In the genomic region with DNA sequence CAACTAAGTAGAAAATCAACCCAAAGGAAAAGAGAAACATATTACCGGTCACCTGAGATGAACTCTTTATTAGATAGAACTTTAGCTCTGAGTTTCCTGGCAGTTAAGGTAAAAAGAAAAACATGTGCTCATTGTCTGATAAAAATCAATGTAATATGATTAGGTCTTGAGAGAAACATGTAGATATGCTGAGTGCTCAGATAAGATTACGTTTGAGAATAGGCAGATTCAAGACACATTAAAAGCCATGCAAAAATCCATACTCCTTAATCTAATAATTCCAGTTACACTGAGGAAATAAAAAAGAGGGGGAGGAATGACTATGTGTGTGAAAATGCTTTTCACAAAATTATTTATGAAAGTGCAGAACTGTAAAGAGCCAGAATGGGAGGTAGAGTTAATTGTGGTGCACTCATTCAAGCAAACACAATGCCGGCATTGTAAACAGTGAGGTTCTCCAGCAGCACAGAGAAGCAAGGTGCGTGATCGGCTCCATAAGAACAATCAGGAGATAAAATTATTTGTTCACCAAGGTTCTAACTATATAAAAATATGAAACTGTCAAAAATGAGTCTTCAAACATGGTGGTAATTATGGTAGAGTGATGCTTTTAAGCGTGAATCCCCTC, we compare ENCODE assay signal across 24 cellular contexts.
DNase-seq lines count a peak whose midpoint lies in the region; ATAC-seq and TF ChIP-seq lines count a peak whose summit lies in the region.
"Had no signal": no experiment of that assay in that cellular context is flagged by ENCODE, and none has a peak within 500 bp of the region (broad histone marks: within the 10 kb centered on the region; RNA-seq: fewer than 3 reads in every experiment).

No MANE protein-coding gene starts in this region.

- H3K27me3 Mint-ChIP-seq in HFFc6 (ENCODE audit: insufficient read depth) = peaks cover 4% of the 10 kb centered on the region
- H3K27me3 Mint-ChIP-seq in activated CD4-positive, alpha-beta T cell treated with anti-CD3 and anti-CD28 coated beads, Interleukin-2, amount 10 ng/mL, durations not matched to agents 24 days and 14 days = no peaks in the 10 kb centered on the region
- H3K27me3 Mint-ChIP-seq: effector memory CD8-positive, alpha-beta T cell had no signal

- H3K27ac Mint-ChIP-seq in HFFc6 = peak overlapping the region; percentile 24; the same call in 1 of the 2 replicates
- no peak overlapping the region for H3K27ac Mint-ChIP-seq in activated CD4-positive, alpha-beta T cell treated with anti-CD3 and anti-CD28 coated beads, Interleukin-2, amount 10 ng/mL, durations not matched to agents 24 days and 14 days
- H3K27ac Mint-ChIP-seq: activated CD8-positive, alpha-beta T cell treated with anti-CD3 and anti-CD28 coated beads, Interleukin-2, amount 10 ng/mL, durations not matched to agents 7 days and 5 days; activated naive CD4-positive, alpha-beta T cell treated with anti-CD3 and anti-CD28 coated beads for 36 hours; effector memory CD8-positive, alpha-beta T cell had no signal

- no peak for TF ChIP-seq CTCF in HFFc6 (IDR thresholded peaks at IDR 0.05)

- no peaks in the 10 kb centered on the region for H3K9me3 Mint-ChIP-seq in HFFc6
- peaks cover 20% of the 10 kb centered on the region for H3K9me3 Mint-ChIP-seq in activated CD4-positive, alpha-beta T cell treated with anti-CD3 and anti-CD28 coated beads, Interleukin-2, amount 10 ng/mL, durations not matched to agents 24 days and 14 days
- H3K9me3 Mint-ChIP-seq: activated naive CD4-positive, alpha-beta T cell treated with anti-CD3 and anti-CD28 coated beads for 36 hours; effector memory CD8-positive, alpha-beta T cell had no signal

- peaks cover 60% of the 10 kb centered on the region for H3K36me3 Mint-ChIP-seq in HFFc6 (ENCODE audit: low read depth)
- peaks cover 3% of the 10 kb centered on the region for H3K36me3 Mint-ChIP-seq in activated CD4-positive, alpha-beta T cell treated with anti-CD3 and anti-CD28 coated beads, Interleukin-2, amount 10 ng/mL, durations not matched to agents 24 days and 14 days (ENCODE audit: low read depth)

- ATAC-seq in SK-N-SH treated with all-trans-retinoic acid at 6 μM for 48 hours (peak; percentile 45), HG03095 (IDR thresholded peaks at IDR 0.05; ENCODE audit: unreplicated experiment) (no peak)
- ATAC-seq: activated CD8-positive, alpha-beta T cell treated with anti-CD3 and anti-CD28 coated beads, Interleukin-2, amount 10 ng/mL, durations not matched to agents 7 days and 5 days; effector memory CD8-positive, alpha-beta T cell; HCT116; left lobe of liver; pancreas; PC-3 had no signal

- peak; percentile 32 for DNase-seq in DMS153 (lab: John Stamatoyannopoulos, UW)
- no peak for DNase-seq in HFFc6
- DNase-seq in NCI-H526 (lab: John Stamatoyannopoulos, UW) = peak; percentile 19 to 42
- DNase-seq in dedifferentiated amniotic fluid mesenchymal stem cell (ENCODE audit: extremely low spot score) = no peak
- no peak for DNase-seq in activated CD4-positive, alpha-beta T cell treated with anti-CD3 and anti-CD28 coated beads, Interleukin-2, amount 10 ng/mL, durations not matched to agents 24 days and 14 days
- no peak for DNase-seq in midbrain (lab: John Stamatoyannopoulos, UW)
- DNase-seq: activated CD8-positive, alpha-beta T cell treated with anti-CD3 and anti-CD28 coated beads, Interleukin-2, amount 10 ng/mL, durations not matched to agents 7 days and 5 days; activated naive CD4-positive, alpha-beta T cell treated with anti-CD3 and anti-CD28 coated beads for 36 hours; caudate nucleus; COR-L47; DMS79 treated with DMSO at 0.1 percent for 48 hours; effector memory CD8-positive, alpha-beta T cell; erythroblast; GF-D8; NK-92 treated with Interleukin-12 subunit alpha and Interleukin-12 subunit beta, amount 100 ng/mL, for 24 hours; pancreas; PC-3; stimulated activated naive CD4-positive, alpha-beta T cell; SW 1271; upper lobe of left lung had no signal

- H3K4me1 Mint-ChIP-seq in HFFc6 (ENCODE audit: low read depth) = peaks cover 76% of the 10 kb centered on the region
- H3K4me1 Mint-ChIP-seq in activated CD4-positive, alpha-beta T cell treated with anti-CD3 and anti-CD28 coated beads, Interleukin-2, amount 10 ng/mL, durations not matched to agents 24 days and 14 days = peaks cover 5% of the 10 kb centered on the region

- no peak overlapping the region for H3K4me3 Mint-ChIP-seq in HFFc6
- no peak overlapping the region for H3K4me3 Mint-ChIP-seq in activated CD4-positive, alpha-beta T cell treated with anti-CD3 and anti-CD28 coated beads, Interleukin-2, amount 10 ng/mL, durations not matched to agents 24 days and 14 days
- H3K4me3 Mint-ChIP-seq: activated CD8-positive, alpha-beta T cell treated with anti-CD3 and anti-CD28 coated beads, Interleukin-2, amount 10 ng/mL, durations not matched to agents 7 days and 5 days; activated naive CD4-positive, alpha-beta T cell treated with anti-CD3 and anti-CD28 coated beads for 36 hours; effector memory CD8-positive, alpha-beta T cell had no signal

- intact Hi-C loops in activated CD4-positive, alpha-beta T cell treated with anti-CD3 and anti-CD28 coated beads, Interleukin-2, amount 10 ng/mL, durations not matched to agents 24 days and 14 days (cut with micrococcal nuclease) = no loop called here

TF ChIP-seq in SK-N-SH treated with all-trans-retinoic acid at 6 μM for 48 hours, 23 proteins besides CTCF, POLR2A, EP300 and RAD21 (continues in another document):
- TF ChIP-seq, protein P1, sequence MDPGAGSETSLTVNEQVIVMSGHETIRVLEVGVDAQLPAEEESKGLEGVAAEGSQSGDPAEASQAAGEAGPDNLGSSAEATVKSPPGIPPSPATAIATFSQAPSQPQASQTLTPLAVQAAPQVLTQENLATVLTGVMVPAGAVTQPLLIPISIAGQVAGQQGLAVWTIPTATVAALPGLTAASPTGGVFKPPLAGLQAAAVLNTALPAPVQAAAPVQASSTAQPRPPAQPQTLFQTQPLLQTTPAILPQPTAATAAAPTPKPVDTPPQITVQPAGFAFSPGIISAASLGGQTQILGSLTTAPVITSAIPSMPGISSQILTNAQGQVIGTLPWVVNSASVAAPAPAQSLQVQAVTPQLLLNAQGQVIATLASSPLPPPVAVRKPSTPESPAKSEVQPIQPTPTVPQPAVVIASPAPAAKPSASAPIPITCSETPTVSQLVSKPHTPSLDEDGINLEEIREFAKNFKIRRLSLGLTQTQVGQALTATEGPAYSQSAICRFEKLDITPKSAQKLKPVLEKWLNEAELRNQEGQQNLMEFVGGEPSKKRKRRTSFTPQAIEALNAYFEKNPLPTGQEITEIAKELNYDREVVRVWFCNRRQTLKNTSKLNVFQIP (CRISPR knock-in tag; IDR thresholded peaks at IDR 0.05; ENCODE audit: borderline replicate concordance, low read depth) = peak; percentile 85; the same call in 1 of the 2 replicates
- no peak for TF ChIP-seq CSDC2 (CRISPR knock-in tag; IDR thresholded peaks at IDR 0.05)
- peak; percentile 99 for TF ChIP-seq ISL1 (CRISPR knock-in tag; IDR thresholded peaks at IDR 0.05)
- TF ChIP-seq ZNF565 (CRISPR knock-in tag; conservative IDR thresholded peaks at IDR 0.05; ENCODE audit: low read depth) = no peak
- TF ChIP-seq ZNF8 (CRISPR knock-in tag; IDR thresholded peaks at IDR 0.05) = no peak; the same call in none of the 2 replicates
- peak; percentile 100 for TF ChIP-seq TCF4 (CRISPR knock-in tag; IDR thresholded peaks at IDR 0.05; ENCODE audit: borderline replicate concordance)
- 0 out of 2 replicates have a peak, but pooled peaks have one; percentile 48 for TF ChIP-seq PPARA (CRISPR knock-in tag; IDR thresholded peaks at IDR 0.05; ENCODE audit: borderline replicate concordance)
- TF ChIP-seq, protein P2, sequence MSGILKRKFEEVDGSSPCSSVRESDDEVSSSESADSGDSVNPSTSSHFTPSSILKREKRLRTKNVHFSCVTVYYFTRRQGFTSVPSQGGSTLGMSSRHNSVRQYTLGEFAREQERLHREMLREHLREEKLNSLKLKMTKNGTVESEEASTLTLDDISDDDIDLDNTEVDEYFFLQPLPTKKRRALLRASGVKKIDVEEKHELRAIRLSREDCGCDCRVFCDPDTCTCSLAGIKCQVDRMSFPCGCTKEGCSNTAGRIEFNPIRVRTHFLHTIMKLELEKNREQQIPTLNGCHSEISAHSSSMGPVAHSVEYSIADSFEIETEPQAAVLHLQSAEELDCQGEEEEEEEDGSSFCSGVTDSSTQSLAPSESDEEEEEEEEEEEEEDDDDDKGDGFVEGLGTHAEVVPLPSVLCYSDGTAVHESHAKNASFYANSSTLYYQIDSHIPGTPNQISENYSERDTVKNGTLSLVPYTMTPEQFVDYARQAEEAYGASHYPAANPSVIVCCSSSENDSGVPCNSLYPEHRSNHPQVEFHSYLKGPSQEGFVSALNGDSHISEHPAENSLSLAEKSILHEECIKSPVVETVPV (CRISPR knock-in tag; IDR thresholded peaks at IDR 0.05) = peak; percentile 98
- TF ChIP-seq BACH2 (CRISPR knock-in tag; IDR thresholded peaks at IDR 0.05; ENCODE audit: borderline replicate concordance) = no peak
- peak; percentile 97 for TF ChIP-seq ESRRG (CRISPR knock-in tag; IDR thresholded peaks at IDR 0.05)
- TF ChIP-seq RARB (CRISPR knock-in tag; IDR thresholded peaks at IDR 0.05) = peak; percentile 84; the same call in 1 of the 2 replicates
- TF ChIP-seq ARNTL (CRISPR knock-in tag; IDR thresholded peaks at IDR 0.05; ENCODE audit: borderline replicate concordance, low read depth) = no peak
- TF ChIP-seq ZC3H10 (CRISPR knock-in tag; IDR thresholded peaks at IDR 0.05) = peak; percentile 96
- TF ChIP-seq SNAI2 (CRISPR knock-in tag; IDR thresholded peaks at IDR 0.05) = 0 out of 2 replicates have a peak, but pooled peaks have one; percentile 82
- TF ChIP-seq, protein P3, sequence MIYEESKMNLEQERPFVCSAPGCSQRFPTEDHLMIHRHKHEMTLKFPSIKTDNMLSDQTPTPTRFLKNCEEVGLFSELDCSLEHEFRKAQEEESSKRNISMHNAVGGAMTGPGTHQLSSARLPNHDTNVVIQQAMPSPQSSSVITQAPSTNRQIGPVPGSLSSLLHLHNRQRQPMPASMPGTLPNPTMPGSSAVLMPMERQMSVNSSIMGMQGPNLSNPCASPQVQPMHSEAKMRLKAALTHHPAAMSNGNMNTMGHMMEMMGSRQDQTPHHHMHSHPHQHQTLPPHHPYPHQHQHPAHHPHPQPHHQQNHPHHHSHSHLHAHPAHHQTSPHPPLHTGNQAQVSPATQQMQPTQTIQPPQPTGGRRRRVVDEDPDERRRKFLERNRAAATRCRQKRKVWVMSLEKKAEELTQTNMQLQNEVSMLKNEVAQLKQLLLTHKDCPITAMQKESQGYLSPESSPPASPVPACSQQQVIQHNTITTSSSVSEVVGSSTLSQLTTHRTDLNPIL (CRISPR knock-in tag; IDR thresholded peaks at IDR 0.05; ENCODE audit: low read depth) = peak; percentile 96

Comparison
In these comparisons a context has a peak if more than half of its experiments do, and no peak if none do; other contexts are left out.
1. DNase-seq: peak in DMS153 (single experiment) and NCI-H526 (2 of 2); none in HFFc6 (single experiment), dedifferentiated amniotic fluid mesenchymal stem cell (single experiment), activated CD4-positive, alpha-beta T cell treated with anti-CD3 and anti-CD28 coated beads, Interleukin-2, amount 10 ng/mL, durations not matched to agents 24 days and 14 days (single experiment) and midbrain (single experiment).